Comparison of ENCODE assay signal across 19 cellular contexts in the genomic region with DNA sequence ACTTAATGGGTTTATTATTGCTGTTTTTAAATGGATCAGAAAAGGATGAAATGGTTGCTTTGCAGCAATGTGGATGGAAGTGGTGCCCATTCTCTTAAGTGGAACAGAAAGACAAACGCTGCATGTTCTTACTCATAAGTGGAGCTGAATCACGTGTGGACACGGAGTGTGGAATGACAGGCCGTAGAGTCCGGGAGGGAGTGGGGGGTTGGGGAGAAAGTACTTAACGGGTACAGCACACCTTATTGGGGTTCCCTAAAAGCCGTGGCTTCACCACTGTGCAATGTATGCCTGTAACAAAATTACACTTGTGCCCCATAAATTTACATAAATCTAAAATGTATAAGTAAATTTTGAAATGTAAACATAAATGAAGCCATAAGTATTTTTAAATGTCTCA.
"Had no signal": no experiment of that assay in that cellular context is flagged by ENCODE, and none has a peak within 500 bp of the region (broad histone marks: within the 10 kb centered on the region; RNA-seq: fewer than 3 reads in every experiment).

No MANE protein-coding gene starts in this region.

- H3K4me3 Mint-ChIP-seq: dendritic cell treated with granulocyte-macrophage colony-stimulating factor and Interleukin-4, amounts not matched to agents 40 ng/mL and 50 ng/mL, for 4 days; endodermal cell; memory B cell; nephron progenitor cell; stimulated activated naive B cell treated with anti-CD40 and anti-IgM and Interleukin-4, amounts not matched to agents 10 μg/mL and 1 μg/mL and 100 μg/mL, for 72 hours; stimulated activated naive CD8-positive, alpha-beta T cell treated with anti-CD3 and anti-CD28 coated beads, Interleukin-15, Interleukin-2, amounts not matched to agents 100 ng/mL and 50 ng/mL, for 24 hours had no signal

- H3K27me3 Mint-ChIP-seq: memory B cell; naive B cell; stimulated activated naive B cell treated with anti-CD40 and anti-IgM and Interleukin-4, amounts not matched to agents 10 μg/mL and 1 μg/mL and 100 μg/mL, for 72 hours; stimulated activated naive CD8-positive, alpha-beta T cell treated with anti-CD3 and anti-CD28 coated beads, Interleukin-15, Interleukin-2, amounts not matched to agents 100 ng/mL and 50 ng/mL, for 24 hours had no signal

- H3K4me1 Mint-ChIP-seq: memory B cell; naive B cell; stimulated activated naive B cell treated with anti-CD40 and anti-IgM and Interleukin-4, amounts not matched to agents 10 μg/mL and 1 μg/mL and 100 μg/mL, for 72 hours had no signal

- DNase-seq: colonic mucosa; effector CD8-positive, alpha-beta T cell; endodermal cell; foreskin fibroblast; gastrocnemius medialis; naive B cell; nephron progenitor cell; nucleus accumbens; retina; stimulated activated CD4-positive, alpha-beta T cell treated with anti-CD3 and anti-CD28 coated beads, Interleukin-15, amount 100 ng/mL, for 24 hours; stimulated activated CD4-positive, alpha-beta T cell treated with anti-CD3 and anti-CD28 coated beads, Interleukin-2, amount 100 ng/mL, for 48 hours; stimulated activated naive B cell treated with anti-CD40 and anti-IgM and Interleukin-4, amounts not matched to agents 10 μg/mL and 1 μg/mL and 100 μg/mL, for 72 hours had no signal

- H3K9me3 Mint-ChIP-seq: dendritic cell treated with granulocyte-macrophage colony-stimulating factor and Interleukin-4, amounts not matched to agents 40 ng/mL and 50 ng/mL, for 4 days; memory B cell; naive B cell; nephron progenitor cell; stimulated activated naive B cell treated with anti-CD40 and anti-IgM and Interleukin-4, amounts not matched to agents 10 μg/mL and 1 μg/mL and 100 μg/mL, for 72 hours; stimulated activated naive CD8-positive, alpha-beta T cell treated with anti-CD3 and anti-CD28 coated beads, Interleukin-15, Interleukin-2, amounts not matched to agents 100 ng/mL and 50 ng/mL, for 24 hours had no signal

- ATAC-seq: esophagus mucosa; gastrocnemius medialis; left lobe of liver; mucosa of descending colon; pancreas; stimulated activated naive B cell treated with anti-CD40 and anti-IgM and Interleukin-4, amounts not matched to agents 10 μg/mL and 1 μg/mL and 100 μg/mL, for 72 hours had no signal

- H3K36me3 Mint-ChIP-seq: memory B cell; naive B cell; stimulated activated naive B cell treated with anti-CD40 and anti-IgM and Interleukin-4, amounts not matched to agents 10 μg/mL and 1 μg/mL and 100 μg/mL, for 72 hours had no signal

- H3K27ac Mint-ChIP-seq: dendritic cell treated with granulocyte-macrophage colony-stimulating factor and Interleukin-4, amounts not matched to agents 40 ng/mL and 50 ng/mL, for 4 days; endodermal cell; memory B cell; naive B cell; nephron progenitor cell; stimulated activated naive B cell treated with anti-CD40 and anti-IgM and Interleukin-4, amounts not matched to agents 10 μg/mL and 1 μg/mL and 100 μg/mL, for 72 hours; stimulated activated naive CD8-positive, alpha-beta T cell treated with anti-CD3 and anti-CD28 coated beads, Interleukin-15, Interleukin-2, amounts not matched to agents 100 ng/mL and 50 ng/mL, for 24 hours had no signal
